ENCODE assay signal across 30 cellular contexts in the genomic region with DNA sequence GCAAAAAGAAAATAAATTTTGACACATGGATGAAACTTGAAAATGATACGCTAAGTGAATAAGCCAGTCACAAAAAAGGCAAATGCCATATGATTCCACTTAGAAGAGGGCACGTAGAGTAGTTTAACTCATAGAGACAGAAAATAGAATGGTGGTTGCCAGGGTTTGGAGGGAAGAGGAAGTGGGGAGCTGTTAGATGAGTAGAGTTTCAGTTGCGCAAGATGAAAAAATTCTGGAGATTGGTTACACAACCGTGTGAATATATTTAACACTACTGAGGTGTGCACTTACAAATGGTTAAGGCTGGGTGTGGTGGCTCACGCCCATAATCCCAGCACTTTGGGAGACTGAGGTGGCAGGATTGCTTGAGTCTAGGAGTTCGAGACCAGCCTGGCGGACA.
DNase-seq lines count a peak whose midpoint lies in the region; ATAC-seq, FAIRE-seq and TF ChIP-seq lines count a peak whose summit lies in the region.
"Had no signal": no experiment of that assay in that cellular context is flagged by ENCODE, and none has a peak within 500 bp of the region (broad histone marks: within the 10 kb centered on the region; RNA-seq: fewer than 3 reads in every experiment).

No MANE protein-coding gene starts in this region.

- H3K9ac ChIP-seq in OCI-LY3 (ENCODE audit: low read length) = no peak overlapping the region
- H3K9ac ChIP-seq in K562 (ENCODE audit: insufficient read depth in 1 of 2, low read depth in 2 of 2, low read length in 2 of 2) = no peak overlapping the region
- H3K9ac ChIP-seq: GM23248, SK-N-SH had no signal

- intact Hi-C loops in K562 (cut with micrococcal nuclease) (no loop called here), left cardiac atrium (cut with DNase I) (no loop called here)

- peaks cover 30% of the 10 kb centered on the region for H4K20me1 ChIP-seq in OCI-LY3 (ENCODE audit: insufficient read depth, low read length)
- H4K20me1 ChIP-seq in K562 (replicated peaks; ENCODE audit: control insufficient read depth, insufficient read depth, low read length) = peaks cover 7% of the 10 kb centered on the region

- POLR2A ChIA-PET in K562 (lab: Yijun Ruan, JAX) = no interaction called here

- in situ Hi-C loops in K562 (cut with MboI) = no loop called here

- H2AFZ ChIP-seq in OCI-LY3 (ENCODE audit: low read depth, low read length) (no peak overlapping the region), K562 (ENCODE audit: low read depth, low read length) (no peak overlapping the region)
- H2AFZ ChIP-seq: GM23248 had no signal

- TF ChIP-seq POLR2A in K562 (conservative IDR thresholded peaks at IDR 0.05) = no peak

- H3K27ac Mint-ChIP-seq in activated naive CD4-positive, alpha-beta T cell treated with anti-CD3 and anti-CD28 coated beads, Interleukin-2, amount 50 U/mL, for 72 hours = no peak overlapping the region
- H3K27ac Mint-ChIP-seq in stimulated activated naive CD8-positive, alpha-beta T cell treated with anti-CD3 and anti-CD28 coated beads, Interleukin-15, amount 100 ng/mL, for 72 hours = no peak overlapping the region
- H3K27ac Mint-ChIP-seq: B cell; naive thymus-derived CD8-positive, alpha-beta T cell had no signal

- CTCF ChIA-PET in K562 (lab: Yijun Ruan, JAX; ENCODE audit: low intra/inter-chr PET ratio) = no interaction called here

- H3K4me3 Mint-ChIP-seq in stimulated activated naive CD8-positive, alpha-beta T cell treated with anti-CD3 and anti-CD28 coated beads, Interleukin-15, amount 100 ng/mL, for 72 hours = no peak overlapping the region
- H3K4me3 Mint-ChIP-seq: B cell; naive thymus-derived CD8-positive, alpha-beta T cell had no signal

- H3K36me3 ChIP-seq in OCI-LY3 (replicated peaks; ENCODE audit: low read depth, low read length) (no peaks in the 10 kb centered on the region), K562 (ENCODE audit: control insufficient read depth, insufficient read depth, low read length) (no peaks in the 10 kb centered on the region)
- H3K36me3 ChIP-seq: ovary, right lobe of liver had no signal

- no peaks in the 10 kb centered on the region for H3K9me1 ChIP-seq in K562 (ENCODE audit: control insufficient read depth, insufficient read depth, low read length)

- no peak for FAIRE-seq in K562 (lab: Jason Lieb, UNC)

- H3K36me3 Mint-ChIP-seq in activated naive CD4-positive, alpha-beta T cell treated with anti-CD3 and anti-CD28 coated beads, Interleukin-2, amount 50 U/mL, for 72 hours = no peaks in the 10 kb centered on the region
- H3K36me3 Mint-ChIP-seq: naive thymus-derived CD8-positive, alpha-beta T cell had no signal

- H3K79me2 ChIP-seq in OCI-LY3 (ENCODE audit: low read length) = no peaks in the 10 kb centered on the region
- no peaks in the 10 kb centered on the region for H3K79me2 ChIP-seq in K562 (ENCODE audit: control insufficient read depth, insufficient read depth, low read length)

- no peak for DNase-seq in activated naive CD4-positive, alpha-beta T cell treated with anti-CD3 and anti-CD28 coated beads, Interleukin-2, amount 50 U/mL, for 72 hours (ENCODE audit: low spot score in 2 of 2)
- no peak for DNase-seq in activated naive CD4-positive, alpha-beta T cell (lab: John Stamatoyannopoulos, UW)
- DNase-seq in K562 (ENCODE audit: extremely low read depth in 1 of 4, low spot score in 3 of 4) (no peak), NCI-H82 treated with DMSO at 0.1 percent for 48 hours (lab: John Stamatoyannopoulos, UW; ENCODE audit: unreplicated experiment) (no peak), left cardiac atrium (no peak)
- no peak for DNase-seq in stimulated activated naive CD8-positive, alpha-beta T cell treated with anti-CD3 and anti-CD28 coated beads, Interleukin-15, amount 100 ng/mL, for 72 hours
- DNase-seq: activated CD4-positive, alpha-beta T cell treated with anti-CD3 and anti-CD28 coated beads, Interleukin-2, amount 50 U/mL, for 48 hours; activated CD4-positive, CD25-positive, alpha-beta regulatory T cell; activated naive CD4-positive, alpha-beta T cell treated with Interleukin-2 at 50 U/mL for 16 hours; activated T-cell treated with anti-CD3 and anti-CD28 coated beads for 4 hours; anterior cingulate cortex; central memory CD4-positive, alpha-beta T cell; COR-L47; dermis blood vessel endothelial cell; DMS79 treated with DMSO at 0.1 percent for 48 hours; GM23248; left colon; mesendoderm; naive thymus-derived CD8-positive, alpha-beta T cell; NCI-H1048; NCI-H2029; NCI-H345; ovary; right lobe of liver; SK-N-SH; stimulated activated CD4-positive, alpha-beta T cell treated with anti-CD3 and anti-CD28 coated beads, Interleukin-15, amount 100 ng/mL, for 24 hours; T1000 had no signal

- H3K27me3 Mint-ChIP-seq in stimulated activated naive CD8-positive, alpha-beta T cell treated with anti-CD3 and anti-CD28 coated beads, Interleukin-15, amount 100 ng/mL, for 72 hours = peaks cover 94% of the 10 kb centered on the region

- peaks cover 86% of the 10 kb centered on the region for H3K27me3 ChIP-seq in OCI-LY3 (ENCODE audit: low read depth, low read length)
- H3K27me3 ChIP-seq in K562 (ENCODE audit: control insufficient read depth in 2 of 2, insufficient read depth in 2 of 2, low read length in 2 of 2) = peaks cover 2 to 30% of the 10 kb centered on the region in 2 experiments; a peak in 2 of 5 replicates
- H3K27me3 ChIP-seq: ovary, right lobe of liver had no signal

- WGBS in K562 (ENCODE audit: insufficient coverage, low coverage, missing lambda C conversion rate) = 8% methylated on average over 7 of the region's 7 CpGs

- H3K4me2 ChIP-seq in OCI-LY3 (ENCODE audit: low read length) = peak overlapping the region; percentile 43
- H3K4me2 ChIP-seq in K562 (ENCODE audit: insufficient read depth, low read length) = no peak overlapping the region
- H3K4me2 ChIP-seq: SK-N-SH had no signal

- H3K9me3 ChIP-seq in OCI-LY3 (ENCODE audit: insufficient read depth, low read length) = no peaks in the 10 kb centered on the region
- H3K9me3 ChIP-seq in K562 (replicated peaks; ENCODE audit: control insufficient read depth, insufficient read depth, low read depth, low read length) = no peaks in the 10 kb centered on the region
- H3K9me3 ChIP-seq: ovary, right lobe of liver, SK-N-SH had no signal

- H3K4me1 ChIP-seq in OCI-LY3 (ENCODE audit: low read length) = peaks cover 17% of the 10 kb centered on the region
- no peaks in the 10 kb centered on the region for H3K4me1 ChIP-seq in K562 (replicated peaks in 1 of 2; ENCODE audit: control insufficient read depth in 2 of 2, insufficient read depth in 2 of 2, low read length in 2 of 2)
- H3K4me1 ChIP-seq: right lobe of liver had no signal

- no peak overlapping the region for H3K27ac ChIP-seq in OCI-LY3 (ENCODE audit: low read length)
- H3K27ac ChIP-seq in K562 (ENCODE audit: extremely low read depth, low read depth, low read length) = no peak overlapping the region
- H3K27ac ChIP-seq: GM23248, ovary, right lobe of liver had no signal

- TF ChIP-seq CTCF in OCI-LY3 (IDR thresholded peaks at IDR 0.05; ENCODE audit: low read depth, low read length) (no peak), K562 (IDR thresholded peaks at IDR 0.05 in 2 of 3, conservative IDR thresholded peaks at IDR 0.05 in 1 of 3; ENCODE audit: insufficient read depth in 2 of 3, low read depth in 1 of 3, low read length in 3 of 3) (no peak)

- peak overlapping the region; percentile 33; the same call in 1 of the 2 replicates for H3K4me3 ChIP-seq in OCI-LY3 (ENCODE audit: low read length)
- H3K4me3 ChIP-seq in K562 = no peak overlapping the region
- H3K4me3 ChIP-seq: GM23248, ovary, right lobe of liver had no signal

- H3K4me1 Mint-ChIP-seq in stimulated activated naive CD8-positive, alpha-beta T cell treated with anti-CD3 and anti-CD28 coated beads, Interleukin-15, amount 100 ng/mL, for 72 hours = peaks cover 8% of the 10 kb centered on the region
- H3K4me1 Mint-ChIP-seq: B cell had no signal

- H3K9me3 Mint-ChIP-seq in activated naive CD4-positive, alpha-beta T cell treated with anti-CD3 and anti-CD28 coated beads, Interleukin-2, amount 50 U/mL, for 72 hours = no peaks in the 10 kb centered on the region
- H3K9me3 Mint-ChIP-seq in stimulated activated naive CD8-positive, alpha-beta T cell treated with anti-CD3 and anti-CD28 coated beads, Interleukin-15, amount 100 ng/mL, for 72 hours = no peaks in the 10 kb centered on the region
- H3K9me3 Mint-ChIP-seq: naive thymus-derived CD8-positive, alpha-beta T cell had no signal

- BruUV-seq in K562 (replicated peaks; lab: Mats Ljungman, UMichigan) = no TSS peak

- ATAC-seq in activated naive CD4-positive, alpha-beta T cell treated with anti-CD3 and anti-CD28 coated beads, Interleukin-2, amount 50 U/mL, for 72 hours = peak; percentile 58 to 63
- no peak for ATAC-seq in K562
- ATAC-seq in stimulated activated naive CD8-positive, alpha-beta T cell treated with anti-CD3 and anti-CD28 coated beads, Interleukin-15, amount 100 ng/mL, for 72 hours = peak; percentile 80
- no peak for ATAC-seq in HG03521 (IDR thresholded peaks at IDR 0.05; ENCODE audit: unreplicated experiment)
- no peak for ATAC-seq in left cardiac atrium
- ATAC-seq: left colon; naive thymus-derived CD8-positive, alpha-beta T cell had no signal

- no peak for TF ChIP-seq RAD21 in K562 (CRISPR knock-in tag; conservative IDR thresholded peaks at IDR 0.05 in 1 of 2, IDR thresholded peaks at IDR 0.05 in 1 of 2)

- TF ChIP-seq EP300 in K562 (IDR thresholded peaks at IDR 0.05; ENCODE audit: low read length) = no peak

TF ChIP-seq in K562, 482 proteins besides CTCF, POLR2A, EP300 and RAD21 (continues in another document):
- TF ChIP-seq, protein P1, sequence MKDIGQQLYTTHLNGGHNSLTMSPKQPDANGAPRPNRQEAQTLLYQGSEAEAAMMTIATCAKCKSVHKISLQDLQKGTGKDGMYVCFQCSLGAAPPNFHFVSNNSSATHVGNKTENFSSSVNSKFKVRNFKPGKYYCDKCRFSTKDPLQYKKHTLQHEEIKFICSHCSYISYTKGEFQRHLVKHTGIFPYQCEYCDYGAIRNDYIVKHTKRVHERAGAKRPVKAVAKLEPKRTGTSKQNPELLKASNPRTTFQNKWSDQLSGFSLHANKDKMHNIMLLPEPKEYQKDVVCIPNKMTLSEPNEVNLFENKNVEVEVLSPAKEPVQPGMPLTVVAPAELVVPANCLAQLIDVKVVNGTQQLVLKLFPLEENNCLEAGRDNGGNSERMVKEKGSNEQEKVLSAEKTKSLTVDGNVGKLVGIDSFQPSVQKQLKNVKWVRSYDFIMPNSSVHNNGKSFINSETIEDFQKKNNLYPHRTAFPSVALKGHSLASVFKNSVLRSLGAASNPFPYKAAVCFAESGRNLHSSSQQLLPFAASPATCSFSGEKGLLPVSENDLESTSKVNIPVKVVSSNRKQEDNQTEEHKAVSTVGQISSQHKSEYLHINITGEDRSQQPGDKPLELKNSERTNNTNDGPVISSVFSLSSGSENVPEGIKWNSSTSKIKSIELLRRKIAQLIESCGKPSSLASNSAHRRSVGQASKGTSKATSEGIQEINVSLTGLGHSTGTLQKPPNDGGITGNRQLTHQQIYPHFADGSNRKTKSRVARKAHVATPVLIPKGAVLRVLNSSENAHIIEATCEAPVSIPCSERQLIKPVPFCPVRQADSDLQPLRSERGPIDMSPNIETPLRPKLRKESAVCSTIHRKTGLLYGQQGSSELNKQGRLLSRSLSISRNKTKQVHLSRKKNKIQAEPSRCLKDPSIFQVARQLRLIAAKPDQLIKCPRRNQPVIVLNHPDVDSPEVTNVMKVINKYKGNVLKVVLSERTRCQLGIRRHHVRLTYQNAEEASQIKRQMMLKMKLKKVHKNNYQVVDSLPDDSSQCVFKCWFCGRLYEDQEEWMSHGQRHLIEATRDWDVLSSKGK (CRISPR knock-in tag; IDR thresholded peaks at IDR 0.05) = no peak

Comparison
In these comparisons a context has a peak if more than half of its experiments do, and no peak if none do; other contexts are left out.
1. ATAC-seq: peak in activated naive CD4-positive, alpha-beta T cell treated with anti-CD3 and anti-CD28 coated beads, Interleukin-2, amount 50 U/mL, for 72 hours (2 of 2) and stimulated activated naive CD8-positive, alpha-beta T cell treated with anti-CD3 and anti-CD28 coated beads, Interleukin-15, amount 100 ng/mL, for 72 hours (single experiment); none in K562 (single experiment), HG03521 (single experiment) and left cardiac atrium (0 of 2).